Comparison of ENCODE assay signal across 1 cellular context in genomic region chr13:41276824-41277223, GRCh38.
TF ChIP-seq lines count a peak whose summit lies in the region.

No MANE protein-coding gene starts in this region.

TF ChIP-seq in HepG2, 621 proteins besides CTCF, POLR2A, EP300 and RAD21:
- TF ChIP-seq CEBPB (IDR thresholded peaks at IDR 0.05; ENCODE audit: borderline replicate concordance, low read depth, low read length) (peak; percentile 13; the same call in 1 of the 2 replicates), ZBTB7B (CRISPR knock-in tag; IDR thresholded peaks at IDR 0.05) (no peak), RNF2 (conservative IDR thresholded peaks at IDR 0.05; ENCODE audit: low read depth) (no peak), SRF (IDR thresholded peaks at IDR 0.05; ENCODE audit: low read depth, low read length) (no peak), ZNF282 (IDR thresholded peaks at IDR 0.05; ENCODE audit: partially characterized antibody) (no peak), GPN1 (CRISPR knock-in tag; IDR thresholded peaks at IDR 0.05; ENCODE audit: borderline replicate concordance) (no peak), MTF1 (CRISPR knock-in tag; IDR thresholded peaks at IDR 0.05) (no peak), CREB1 (IDR thresholded peaks at IDR 0.05) (no peak), CREB1 (CRISPR knock-in tag; IDR thresholded peaks at IDR 0.05) (no peak), ZNF510 (CRISPR knock-in tag; IDR thresholded peaks at IDR 0.05; ENCODE audit: low read depth) (no peak)
TF ChIP-seq in HepG2: peak in this region for 1.
